In the genomic region with DNA sequence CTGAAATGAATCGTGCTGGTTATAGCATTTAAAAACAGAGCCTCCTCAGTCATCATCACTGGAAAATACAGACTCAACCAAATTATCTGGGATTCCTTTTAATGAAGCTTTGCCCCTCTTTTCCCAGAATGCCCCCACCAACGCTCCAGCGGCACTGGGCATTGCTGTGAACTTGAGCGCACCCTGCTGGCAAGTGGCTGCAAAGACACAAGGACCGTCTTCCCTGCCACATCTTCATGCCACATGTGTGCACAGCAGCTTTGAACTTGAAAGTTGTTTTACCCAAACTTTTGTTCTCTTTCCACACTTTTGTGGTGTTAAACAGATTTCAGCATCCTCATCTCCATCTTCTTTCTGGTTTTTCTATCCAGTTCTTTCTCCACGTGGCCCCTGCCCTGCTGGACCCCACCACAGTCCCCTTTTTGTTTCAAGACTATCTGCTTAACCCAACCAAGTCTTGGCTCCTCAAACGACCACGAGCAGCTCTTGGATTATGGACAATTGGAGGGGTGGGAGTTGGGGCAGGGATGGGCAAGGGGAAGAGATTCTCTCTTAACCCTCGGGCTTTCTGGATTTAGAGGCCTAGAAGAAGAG, we compare ENCODE assay signal across 7 cellular contexts. TPM values are rescaled to one million over a fixed set of nuclear protein-coding genes. Genes with fewer than 3 reads are reported as not detected.
DNase-seq lines count a peak whose midpoint lies in the region; ATAC-seq and TF ChIP-seq lines count a peak whose summit lies in the region.

No MANE protein-coding gene starts in this region.

- ATAC-seq in GM21786 (IDR thresholded peaks at IDR 0.05; ENCODE audit: unreplicated experiment): peak; percentile 71
- ATAC-seq in activated CD4-positive, alpha-beta T cell treated with anti-CD3 and anti-CD28 coated beads for 36 hours: peak; percentile 61
- ATAC-seq in thoracic aorta (ENCODE audit: insufficient number of reproducible peaks, low FRiP score, low read depth): no peak

- DNase-seq in GM06990 (ENCODE audit: extremely low read depth, insufficient read length): no peak
- DNase-seq in NCI-H1048 (lab: John Stamatoyannopoulos, UW): peak; percentile 26
- DNase-seq in activated CD4-positive, alpha-beta T cell treated with anti-CD3 and anti-CD28 coated beads for 36 hours: peak; percentile 78
- peak; percentile 73 for DNase-seq in ecto neural progenitor cell (ENCODE audit: low spot score)
- peak; percentile 77 for DNase-seq in midbrain (lab: John Stamatoyannopoulos, UW)
- DNase-seq in thoracic aorta (ENCODE audit: low spot score): no peak

- H3K27me3 ChIP-seq in GM06990 (replicated peaks; ENCODE audit: control insufficient read depth, insufficient read depth, low read length): peaks cover under 1% of the 10 kb centered on the region
- no peaks in the 10 kb centered on the region for H3K27me3 ChIP-seq in thoracic aorta (replicated peaks; ENCODE audit: insufficient read depth)

- peaks cover 70% of the 10 kb centered on the region for H3K27me3 Mint-ChIP-seq in activated CD4-positive, alpha-beta T cell treated with anti-CD3 and anti-CD28 coated beads for 36 hours

- H3K27ac Mint-ChIP-seq in activated CD4-positive, alpha-beta T cell treated with anti-CD3 and anti-CD28 coated beads for 36 hours: no peak overlapping the region

- peaks cover 0 to 6% of the 10 kb centered on the region in 2 donors for H3K4me1 ChIP-seq in thoracic aorta (ENCODE audit: control insufficient read depth in 1 of 2, low read depth in 2 of 2)

- H3K27ac ChIP-seq in thoracic aorta: no peak overlapping the region

- no peak overlapping the region for H3K4me3 Mint-ChIP-seq in activated CD4-positive, alpha-beta T cell treated with anti-CD3 and anti-CD28 coated beads for 36 hours

- POLR2A ChIA-PET in activated CD4-positive, alpha-beta T cell treated with anti-CD3 and anti-CD28 coated beads for 36 hours (lab: Charles Lee): no interaction called here

- intact Hi-C loops in activated CD4-positive, alpha-beta T cell treated with anti-CD3 and anti-CD28 coated beads for 36 hours (cut with DNase I, micrococcal nuclease): loop anchor here in 1 of 2 experiments (1.0 to 5.0 kb wide), 3 partner anchors 111 to 252 kb away; no protein-coding TSS in a partner anchor

- CTCF ChIA-PET in activated CD4-positive, alpha-beta T cell treated with anti-CD3 and anti-CD28 coated beads for 36 hours (lab: Charles Lee): interaction anchor here (0.7 to 4.5 kb wide), 17 partner anchors 8 to 545 kb away, joined by 3 to 56 read pairs (median 5); a partner anchor contains a TSS

- H3K9me3 Mint-ChIP-seq in activated CD4-positive, alpha-beta T cell treated with anti-CD3 and anti-CD28 coated beads for 36 hours (ENCODE audit: low read depth): no peaks in the 10 kb centered on the region

- H3K36me3 Mint-ChIP-seq in activated CD4-positive, alpha-beta T cell treated with anti-CD3 and anti-CD28 coated beads for 36 hours (ENCODE audit: low read depth): no peaks in the 10 kb centered on the region

- H3K4me1 Mint-ChIP-seq in activated CD4-positive, alpha-beta T cell treated with anti-CD3 and anti-CD28 coated beads for 36 hours: no peaks in the 10 kb centered on the region

- H3K36me3 ChIP-seq in GM06990 (ENCODE audit: control insufficient read depth, insufficient read depth, low read length) (no peaks in the 10 kb centered on the region), thoracic aorta (no peaks in the 10 kb centered on the region)

- H3K4me3 ChIP-seq in GM06990 (replicated peaks; ENCODE audit: low read depth, low read length) (no peak overlapping the region), thoracic aorta (no peak overlapping the region)

- no peaks in the 10 kb centered on the region for H3K9me3 ChIP-seq in thoracic aorta

- TF ChIP-seq CTCF in GM06990 (IDR thresholded peaks at IDR 0.05; ENCODE audit: insufficient read depth, low read length, poor library complexity, severe bottlenecking) (peak; percentile 94), thoracic aorta (IDR thresholded peaks at IDR 0.05) (peak; percentile 75)

RNA-seq across cellular contexts. Expression of a gene that starts 12.8 kb away (rescaled TPM):
- not detected for total RNA-seq in activated CD4-positive, alpha-beta T cell treated with anti-CD3 and anti-CD28 coated beads for 36 hours
- total RNA-seq in thoracic aorta: under 1 TPM in 1 of 2 donors, not detected in 1; 0.68 TPM

Comparison
In these comparisons a context has a peak if more than half of its experiments do, and no peak if none do; other contexts are left out.
1. DNase-seq: peak in NCI-H1048 (single experiment), activated CD4-positive, alpha-beta T cell treated with anti-CD3 and anti-CD28 coated beads for 36 hours (single experiment), ecto neural progenitor cell (single experiment) and midbrain (single experiment); none in GM06990 (single experiment) and thoracic aorta (single experiment).